ENCODE assay signal across 8 cellular contexts in genomic region chr17:77863814-77864161, GRCh38.
DNase-seq lines count a peak whose midpoint lies in the region; ATAC-seq and TF ChIP-seq lines count a peak whose summit lies in the region.

No MANE protein-coding gene starts in this region.

- no peaks in the 10 kb centered on the region for H3K9me3 ChIP-seq in Loucy (ENCODE audit: insufficient read depth, low read depth, low read length)

- H3K4me3 ChIP-seq in Loucy (ENCODE audit: low read length, poor library complexity, severe bottlenecking), result peak overlapping the region; percentile 62
- no peak overlapping the region for H3K4me3 ChIP-seq in brain microvascular endothelial cell (ENCODE audit: low read depth, low read length)

- H3K9ac ChIP-seq in Loucy (ENCODE audit: low read depth, low read length, poor library complexity, severe bottlenecking), result peak overlapping the region; percentile 82

- TF ChIP-seq CTCF in Loucy (conservative IDR thresholded peaks at IDR 0.05; ENCODE audit: low read length), result no peak
- TF ChIP-seq CTCF in brain microvascular endothelial cell (IDR thresholded peaks at IDR 0.05; ENCODE audit: low read depth, low read length, missing control alignments), result no peak
- TF ChIP-seq CTCF in endothelial cell (IDR thresholded peaks at IDR 0.05; ENCODE audit: unreplicated experiment), result no peak

- no peaks in the 10 kb centered on the region for H3K9me2 ChIP-seq in Loucy (replicated peaks; ENCODE audit: low read depth, low read length)

- H3F3A ChIP-seq in Loucy (ENCODE audit: low read depth), result no peaks in the 10 kb centered on the region

- no peaks in the 10 kb centered on the region for H4K20me1 ChIP-seq in Loucy (ENCODE audit: insufficient read depth, low read length, poor library complexity, severe bottlenecking)

- H3K27me3 Mint-ChIP-seq in endothelial cell (ENCODE audit: unreplicated experiment), result no peaks in the 10 kb centered on the region

- H3K4me3 Mint-ChIP-seq in endothelial cell (ENCODE audit: unreplicated experiment), result no peak overlapping the region

- DNase-seq in AML-193 (lab: John Stamatoyannopoulos, UW) (peak; percentile 79 to 89), brain microvascular endothelial cell (peak; percentile 14), myocyte (ENCODE audit: low read depth) (peak; percentile 91), endothelial cell (ENCODE audit: low spot score) (no peak), hippocampal formation (lab: John Stamatoyannopoulos, UW) (no peak)
- no peak for DNase-seq in activated naive CD4-positive, alpha-beta T cell treated with anti-CD3 and anti-CD28 coated beads, Interleukin-2, amount 50 U/mL, for 16 hours

- H3K79me2 ChIP-seq in Loucy (ENCODE audit: insufficient read depth, low read length), result peaks cover 14% of the 10 kb centered on the region; the same call in 1 of the 2 replicates

- H3K27me3 ChIP-seq in Loucy (ENCODE audit: insufficient read depth, low read length, poor library complexity, severe bottlenecking) (no peaks in the 10 kb centered on the region), brain microvascular endothelial cell (replicated peaks) (peaks cover 6% of the 10 kb centered on the region)

- in situ Hi-C loops in brain microvascular endothelial cell (cut with HindIII; ENCODE audit: low pct_ligation_motif_present, low sequenced_read_pairs), result no loop called here

- no peak overlapping the region for H3K27ac ChIP-seq in brain microvascular endothelial cell

- H3K36me3 ChIP-seq in Loucy (ENCODE audit: insufficient read depth, low read length) (no peaks in the 10 kb centered on the region), brain microvascular endothelial cell (replicated peaks) (no peaks in the 10 kb centered on the region)

- H3K4me1 Mint-ChIP-seq in endothelial cell (ENCODE audit: unreplicated experiment), result no peaks in the 10 kb centered on the region

- H3K9me3 Mint-ChIP-seq in endothelial cell (ENCODE audit: unreplicated experiment), result no peaks in the 10 kb centered on the region

- H3K4me2 ChIP-seq in Loucy (ENCODE audit: low read depth, low read length, poor library complexity, severe bottlenecking), result peak overlapping the region; percentile 81

- H3K27ac Mint-ChIP-seq in endothelial cell (ENCODE audit: unreplicated experiment), result no peak overlapping the region

- H2AFZ ChIP-seq in Loucy (ENCODE audit: low read length), result peak overlapping the region; percentile 43

- H3K36me3 Mint-ChIP-seq in endothelial cell (ENCODE audit: low read depth, unreplicated experiment), result no peaks in the 10 kb centered on the region

- ATAC-seq in GM21786 (IDR thresholded peaks at IDR 0.05; ENCODE audit: unreplicated experiment), result no peak

- peaks cover 51% of the 10 kb centered on the region for H3K4me1 ChIP-seq in Loucy (ENCODE audit: insufficient read depth, low read length, poor library complexity, severe bottlenecking)

Comparison
In these comparisons a context has a peak if more than half of its experiments do, and no peak if none do; other contexts are left out.
1. DNase-seq: peak in AML-193 (2 of 2), brain microvascular endothelial cell (single experiment) and myocyte (single experiment); none in endothelial cell (single experiment), activated naive CD4-positive, alpha-beta T cell treated with anti-CD3 and anti-CD28 coated beads, Interleukin-2, amount 50 U/mL, for 16 hours (single experiment) and hippocampal formation (0 of 2).